Comparison of ENCODE assay signal across 8 cellular contexts in genomic region chr16:76535-77272, GRCh38. TPM values are rescaled to one million over a fixed set of nuclear protein-coding genes. Genes with fewer than 3 reads are reported as not detected.
DNase-seq lines count a peak whose midpoint lies in the region; ATAC-seq and FAIRE-seq lines count a peak whose summit lies in the region.

No MANE protein-coding gene starts in this region.

- peak overlapping the region; percentile 80 for H3K27ac Mint-ChIP-seq in activated naive CD8-positive, alpha-beta T cell treated with anti-CD3 and anti-CD28 coated beads, Interleukin-2, amount 50 U/mL, for 24 hours

- intact Hi-C loops in left ventricle myocardium superior (cut with micrococcal nuclease), result no loop called here

- H3K36me3 Mint-ChIP-seq in activated naive CD8-positive, alpha-beta T cell treated with anti-CD3 and anti-CD28 coated beads, Interleukin-2, amount 50 U/mL, for 24 hours (ENCODE audit: low read depth), result peaks cover 8% of the 10 kb centered on the region

- peaks cover 0 to 2% of the 10 kb centered on the region in 2 donors for H3K36me3 ChIP-seq in small intestine (ENCODE audit: control insufficient read depth in 2 of 2, insufficient read depth in 2 of 2, low read length in 2 of 2)

- peak overlapping the region in 1 of 2 donors; percentile 86 for H3K27ac ChIP-seq in small intestine (ENCODE audit: low read depth in 1 of 2, low read length in 1 of 2)

- no peaks in the 10 kb centered on the region for H3K9me3 ChIP-seq in small intestine (ENCODE audit: control insufficient read depth, low read depth)

- peaks cover 38% of the 10 kb centered on the region for H3K4me1 Mint-ChIP-seq in activated naive CD8-positive, alpha-beta T cell treated with anti-CD3 and anti-CD28 coated beads, Interleukin-2, amount 50 U/mL, for 24 hours

- H3K4me1 ChIP-seq in small intestine (ENCODE audit: control insufficient read depth in 2 of 2, insufficient read depth in 1 of 2, low read depth in 1 of 2, low read length in 1 of 2), result peaks cover 0 to 8% of the 10 kb centered on the region in 2 donors

- H3K27me3 Mint-ChIP-seq in activated naive CD8-positive, alpha-beta T cell treated with anti-CD3 and anti-CD28 coated beads, Interleukin-2, amount 50 U/mL, for 24 hours, result peaks cover 23% of the 10 kb centered on the region

- H3K27me3 ChIP-seq in small intestine (ENCODE audit: control insufficient read depth in 2 of 2, insufficient read depth in 2 of 2, low read length in 2 of 2), result no peaks in the 10 kb centered on the region

- DNase-seq in DMS53 treated with DMSO at 0.1 percent for 48 hours (lab: John Stamatoyannopoulos, UW; ENCODE audit: unreplicated experiment), result peak; percentile 46
- DNase-seq in KG1 (lab: John Stamatoyannopoulos, UW), result peak; percentile 43
- DNase-seq in activated naive CD8-positive, alpha-beta T cell treated with anti-CD3 and anti-CD28 coated beads, Interleukin-2, amount 50 U/mL, for 24 hours, result no peak
- peak; percentile 89 for DNase-seq in left ventricle myocardium superior
- peak; percentile 47 for DNase-seq in small intestine
- DNase-seq in NCI-H1694 (lab: John Stamatoyannopoulos, UW), result no peak

- no peak for FAIRE-seq in small intestine (lab: Jason Lieb, UNC)

- H3K4me3 ChIP-seq in small intestine (ENCODE audit: low read depth in 1 of 2, low read length in 2 of 2), result peak overlapping the region in 1 of 2 donors; percentile 83

- no peaks in the 10 kb centered on the region for H3K9me3 Mint-ChIP-seq in activated naive CD8-positive, alpha-beta T cell treated with anti-CD3 and anti-CD28 coated beads, Interleukin-2, amount 50 U/mL, for 24 hours

- no peak for ATAC-seq in activated naive CD8-positive, alpha-beta T cell treated with anti-CD3 and anti-CD28 coated beads, Interleukin-2, amount 50 U/mL, for 24 hours
- ATAC-seq in left ventricle myocardium superior, result peak; percentile 57
- ATAC-seq in HG02981 (IDR thresholded peaks at IDR 0.05; ENCODE audit: unreplicated experiment), result no peak
- no peak for ATAC-seq in GM18858 (IDR thresholded peaks at IDR 0.05; ENCODE audit: unreplicated experiment)

- 21 to 23% (median 23%) methylated on average over 12 to 13 of the region's 13 CpGs for WGBS in small intestine, 3 donors

- peak overlapping the region; percentile 77 for H3K4me3 Mint-ChIP-seq in activated naive CD8-positive, alpha-beta T cell treated with anti-CD3 and anti-CD28 coated beads, Interleukin-2, amount 50 U/mL, for 24 hours

RNA-seq across cellular contexts. Expression of gene MPG, which starts 1.3 kb away (rescaled TPM):
- total RNA-seq in left ventricle myocardium superior, result 31.2 TPM
- 10 to 100 TPM; 67.5 to 76.7 (median 68.6) TPM for polyA plus RNA-seq in small intestine

RNA-seq across cellular contexts. Expression of gene RHBDF1, which starts 4.3 kb away (rescaled TPM):
- total RNA-seq in left ventricle myocardium superior, result 20.0 TPM
- 10 to 100 TPM; 10.1 to 28.6 (median 21.1) TPM for polyA plus RNA-seq in small intestine

RNA-seq across cellular contexts. Expression of gene SNRNP25, which starts 23.1 kb away (rescaled TPM):
- total RNA-seq in left ventricle myocardium superior, result 72.8 TPM
- 10 to 100 TPM; 27.6 to 38.2 (median 27.7) TPM for polyA plus RNA-seq in small intestine

RNA-seq across cellular contexts. Expression of gene POLR3K, which starts 23.3 kb away (rescaled TPM):
- total RNA-seq in left ventricle myocardium superior, result 12.9 TPM
- 10 to 100 TPM in 2 of 3 donors, 1 to 10 TPM in 1; 8.1 to 19.9 (median 12.1) TPM for polyA plus RNA-seq in small intestine

Comparison
In these comparisons a context has a peak if more than half of its experiments do, and no peak if none do; other contexts are left out.
1. DNase-seq: peak in DMS53 treated with DMSO at 0.1 percent for 48 hours (single experiment), KG1 (single experiment), left ventricle myocardium superior (single experiment) and small intestine (single experiment); none in activated naive CD8-positive, alpha-beta T cell treated with anti-CD3 and anti-CD28 coated beads, Interleukin-2, amount 50 U/mL, for 24 hours (single experiment) and NCI-H1694 (single experiment).